Comparison of ENCODE assay signal across 9 cellular contexts in the genomic region with DNA sequence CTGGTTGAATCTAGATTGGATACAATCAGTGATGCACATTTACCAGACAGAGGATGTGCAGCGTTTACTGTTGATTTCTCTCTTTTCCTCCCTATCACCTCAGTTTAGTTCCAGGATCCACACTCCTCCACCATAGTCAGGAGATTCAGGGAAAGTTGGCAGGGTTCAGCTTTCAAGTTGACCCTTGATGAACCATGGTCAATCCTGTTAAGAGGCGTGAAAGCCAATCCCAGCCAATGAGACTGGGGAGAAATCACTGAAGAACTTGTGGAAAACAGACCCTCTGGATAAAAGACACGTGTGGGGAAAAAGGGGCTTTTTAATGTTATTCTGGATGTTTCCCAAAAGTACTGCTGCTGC. TPM values are rescaled to one million over a fixed set of nuclear protein-coding genes. Genes with fewer than 3 reads are reported as not detected.
A peak's percentile ranks its signal among the peaks of the same experiment; 100 is the strongest.
DNase-seq lines count a peak whose midpoint lies in the region; ATAC-seq and TF ChIP-seq lines count a peak whose summit lies in the region.
"Had no signal": no experiment of that assay in that cellular context is flagged by ENCODE, and none has a peak within 500 bp of the region (broad histone marks: within the 10 kb centered on the region; RNA-seq: fewer than 3 reads in every experiment).

No MANE protein-coding gene starts in this region.

- H3K4me2 ChIP-seq in BLaER1, result peak overlapping the region; percentile 94

- H3K27ac ChIP-seq in BLaER1 (peak overlapping the region; percentile 80), coronary artery (peak overlapping the region; percentile 83 to 93)

- H3K27ac Mint-ChIP-seq in natural killer cell, result peak overlapping the region; percentile 98

- no peaks in the 10 kb centered on the region for H3K36me3 ChIP-seq in BLaER1

- peak overlapping the region; percentile 84 for H3K9ac ChIP-seq in BLaER1

- H3K27me3 Mint-ChIP-seq in natural killer cell (ENCODE audit: low read depth in 2 of 2), result peaks cover 9 to 38% of the 10 kb centered on the region in 2 donors

- peaks cover 14% of the 10 kb centered on the region for H3K4me1 ChIP-seq in BLaER1

- peak overlapping the region; percentile 77 for H3K4me3 ChIP-seq in BLaER1
- H3K4me3 ChIP-seq in Jurkat, Clone E6-1 (ENCODE audit: low read length), result peak overlapping the region; percentile 68
- H3K4me3 ChIP-seq in coronary artery, result peak overlapping the region; percentile 82

- TF ChIP-seq CTCF in coronary artery (IDR thresholded peaks at IDR 0.05), result no peak
- TF ChIP-seq CTCF in natural killer cell (IDR thresholded peaks at IDR 0.05), result no peak

- H3K4me3 Mint-ChIP-seq in natural killer cell, result peak overlapping the region; percentile 95

- no peak for ATAC-seq in natural killer cell
- no peak for ATAC-seq in HG03521 (IDR thresholded peaks at IDR 0.05; ENCODE audit: unreplicated experiment)

- H3K27me3 ChIP-seq in BLaER1, result no peaks in the 10 kb centered on the region

- H3K4me1 Mint-ChIP-seq in natural killer cell, result peaks cover 18 to 19% of the 10 kb centered on the region in 2 donors

- no peak for DNase-seq in Jurkat, Clone E6-1 (ENCODE audit: low read depth, low spot score)
- DNase-seq in coronary artery (ENCODE audit: low spot score) (no peak), natural killer cell (no peak), nucleus accumbens (lab: John Stamatoyannopoulos, UW) (no peak), SHP77 treated with DMSO at 0.1 percent for 48 hours (lab: John Stamatoyannopoulos, UW) (no peak), LoVo (ENCODE audit: low spot score) (no peak)

- no peaks in the 10 kb centered on the region for H3K9me3 ChIP-seq in BLaER1

- no peaks in the 10 kb centered on the region for H4K20me1 ChIP-seq in BLaER1

- intact Hi-C loops in natural killer cell (cut with micrococcal nuclease), result loop anchor here (5.0 kb wide), 2 partner anchors 47 to 287 kb away; a partner anchor contains a TSS

- no peaks in the 10 kb centered on the region for H3K9me3 Mint-ChIP-seq in natural killer cell

- H3K36me3 Mint-ChIP-seq in natural killer cell, result peaks cover 7% of the 10 kb centered on the region

RNA-seq across cellular contexts. Expression of a gene that starts 19.2 kb away (rescaled TPM):
- not detected for polyA plus RNA-seq in Jurkat, Clone E6-1 (2012; ENCODE audit: insufficient read depth, insufficient read length)
- total RNA-seq in natural killer cell, result not detected
- polyA plus RNA-seq: adipose tissue had no signal
